ENCODE assay signal across 1 cellular context in the genomic region with DNA sequence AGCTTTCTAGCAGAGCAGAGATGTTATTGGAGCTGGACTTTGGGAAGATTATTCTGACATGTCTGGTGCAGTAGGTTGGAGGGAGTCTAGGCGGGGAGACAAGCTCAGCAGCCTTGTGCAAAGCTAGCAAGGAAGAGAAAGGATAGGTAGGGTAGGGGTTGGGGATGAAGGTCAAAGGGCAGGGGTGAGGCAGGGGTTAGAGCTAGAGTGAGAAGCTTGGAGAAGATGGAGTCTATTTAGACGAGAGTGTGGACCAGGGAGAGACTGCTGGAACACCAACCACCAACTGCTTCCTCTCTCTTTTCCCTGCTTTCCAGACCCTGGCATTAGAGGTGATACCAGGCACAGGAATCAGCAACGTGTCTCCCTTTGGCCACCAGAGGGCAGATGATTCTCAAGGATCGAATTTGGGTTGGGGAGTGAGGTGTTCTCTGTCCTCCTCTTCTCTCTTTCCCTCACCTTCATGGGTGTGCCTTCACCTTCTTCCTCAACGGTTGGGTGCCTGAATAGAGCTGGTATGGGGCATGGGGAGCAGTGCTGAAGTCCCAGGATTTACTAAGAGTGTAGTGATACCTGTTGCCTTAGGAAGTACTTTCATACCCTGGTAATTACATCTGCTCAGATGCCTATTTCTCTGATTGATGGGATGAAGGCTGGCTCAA.
TF ChIP-seq lines count a peak whose summit lies in the region.

No MANE protein-coding gene starts in this region.

TF ChIP-seq in GM23338, 12 proteins besides CTCF, POLR2A, EP300 and RAD21 (continued from another document):
- TF ChIP-seq EZH2 (IDR thresholded peaks at IDR 0.05; ENCODE audit: low read depth, unreplicated experiment), result no peak
- TF ChIP-seq, protein P1, sequence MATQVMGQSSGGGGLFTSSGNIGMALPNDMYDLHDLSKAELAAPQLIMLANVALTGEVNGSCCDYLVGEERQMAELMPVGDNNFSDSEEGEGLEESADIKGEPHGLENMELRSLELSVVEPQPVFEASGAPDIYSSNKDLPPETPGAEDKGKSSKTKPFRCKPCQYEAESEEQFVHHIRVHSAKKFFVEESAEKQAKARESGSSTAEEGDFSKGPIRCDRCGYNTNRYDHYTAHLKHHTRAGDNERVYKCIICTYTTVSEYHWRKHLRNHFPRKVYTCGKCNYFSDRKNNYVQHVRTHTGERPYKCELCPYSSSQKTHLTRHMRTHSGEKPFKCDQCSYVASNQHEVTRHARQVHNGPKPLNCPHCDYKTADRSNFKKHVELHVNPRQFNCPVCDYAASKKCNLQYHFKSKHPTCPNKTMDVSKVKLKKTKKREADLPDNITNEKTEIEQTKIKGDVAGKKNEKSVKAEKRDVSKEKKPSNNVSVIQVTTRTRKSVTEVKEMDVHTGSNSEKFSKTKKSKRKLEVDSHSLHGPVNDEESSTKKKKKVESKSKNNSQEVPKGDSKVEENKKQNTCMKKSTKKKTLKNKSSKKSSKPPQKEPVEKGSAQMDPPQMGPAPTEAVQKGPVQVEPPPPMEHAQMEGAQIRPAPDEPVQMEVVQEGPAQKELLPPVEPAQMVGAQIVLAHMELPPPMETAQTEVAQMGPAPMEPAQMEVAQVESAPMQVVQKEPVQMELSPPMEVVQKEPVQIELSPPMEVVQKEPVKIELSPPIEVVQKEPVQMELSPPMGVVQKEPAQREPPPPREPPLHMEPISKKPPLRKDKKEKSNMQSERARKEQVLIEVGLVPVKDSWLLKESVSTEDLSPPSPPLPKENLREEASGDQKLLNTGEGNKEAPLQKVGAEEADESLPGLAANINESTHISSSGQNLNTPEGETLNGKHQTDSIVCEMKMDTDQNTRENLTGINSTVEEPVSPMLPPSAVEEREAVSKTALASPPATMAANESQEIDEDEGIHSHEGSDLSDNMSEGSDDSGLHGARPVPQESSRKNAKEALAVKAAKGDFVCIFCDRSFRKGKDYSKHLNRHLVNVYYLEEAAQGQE (IDR thresholded peaks at IDR 0.05; ENCODE audit: unreplicated experiment), result no peak
